9 cellular contexts compared by ENCODE assay signal in genomic region chr16:8572919-8573724, GRCh38. TPM values are rescaled to one million over a fixed set of nuclear protein-coding genes. Genes with fewer than 3 reads are reported as not detected.
DNase-seq lines count a peak whose midpoint lies in the region; ATAC-seq and TF ChIP-seq lines count a peak whose summit lies in the region.
"Had no signal": no experiment of that assay in that cellular context is flagged by ENCODE, and none has a peak within 500 bp of the region (broad histone marks: within the 10 kb centered on the region; RNA-seq: fewer than 3 reads in every experiment).

No MANE protein-coding gene starts in this region.

- H3K36me3 ChIP-seq in liver (ENCODE audit: control insufficient read depth in 4 of 4, insufficient read depth in 3 of 4, low read depth in 1 of 4, low read length in 3 of 4): no peaks in the 10 kb centered on the region

- ATAC-seq in GM21825 (IDR thresholded peaks at IDR 0.05; ENCODE audit: unreplicated experiment): no peak

- peaks cover 0 to 8% (median 1%) of the 10 kb centered on the region in 4 donors for H3K4me1 ChIP-seq in liver (ENCODE audit: control insufficient read depth in 4 of 4, insufficient read depth in 4 of 4, low read length in 3 of 4)

- TF ChIP-seq CTCF in liver (IDR thresholded peaks at IDR 0.05; ENCODE audit: low read depth, low read length, missing input control): peak; percentile 42

- WGBS in liver: 35% methylated on average over 7 of the region's 7 CpGs

- no peak overlapping the region for H3K9ac ChIP-seq in liver (ENCODE audit: low read depth in 1 of 2, low read length in 2 of 2)

- no peaks in the 10 kb centered on the region for H3K27me3 ChIP-seq in liver (ENCODE audit: control insufficient read depth in 4 of 4, insufficient read depth in 4 of 4, low read length in 3 of 4)

- H3K4me3 ChIP-seq in liver (ENCODE audit: low read depth in 1 of 3, low read length in 3 of 3): no peak overlapping the region

- no peak overlapping the region for H3K27ac ChIP-seq in liver (ENCODE audit: low read depth in 1 of 2, low read length in 2 of 2)

- no peaks in the 10 kb centered on the region for H3K9me3 ChIP-seq in liver (ENCODE audit: control insufficient read depth in 4 of 4, low read length in 3 of 4)

- peak; percentile 75 to 84 for TF ChIP-seq RAD21 in liver (IDR thresholded peaks at IDR 0.05)

- DNase-seq in NCI-H146 (lab: John Stamatoyannopoulos, UW) (peak; percentile 5), NCI-H146 treated with DMSO at 0.1 percent for 48 hours (lab: John Stamatoyannopoulos, UW; ENCODE audit: unreplicated experiment) (no peak), Kasumi-1 (lab: John Stamatoyannopoulos, UW) (peak; percentile 3 to 27), amniotic epithelial cell (ENCODE audit: low read depth) (peak; percentile 23), HK-2 (ENCODE audit: unreplicated experiment) (no peak), NK-92 (lab: John Stamatoyannopoulos, UW; ENCODE audit: unreplicated experiment) (no peak)

TF ChIP-seq in liver, 16 proteins besides CTCF, POLR2A, EP300 and RAD21:
- no peak for TF ChIP-seq MAX (IDR thresholded peaks at IDR 0.05)
- no peak for TF ChIP-seq EGR1 (IDR thresholded peaks at IDR 0.05; ENCODE audit: low read depth in 2 of 2)
- TF ChIP-seq YY1 (IDR thresholded peaks at IDR 0.05): no peak
- TF ChIP-seq RXRA (IDR thresholded peaks at IDR 0.05): no peak
- no peak for TF ChIP-seq FOXA1 (IDR thresholded peaks at IDR 0.05)
- no peak for TF ChIP-seq SP1 (IDR thresholded peaks at IDR 0.05)
- TF ChIP-seq JUND (IDR thresholded peaks at IDR 0.05): no peak
- TF ChIP-seq ATF3 (IDR thresholded peaks at IDR 0.05): peak; percentile 86

RNA-seq across cellular contexts. Expression of gene TMEM114, which starts 17.2 kb away (rescaled TPM):
- total RNA-seq in liver: not detected
- polyA plus RNA-seq in liver: not detected
- total RNA-seq: CD4-positive, CD25-positive, alpha-beta regulatory T cell had no signal
- polyA plus RNA-seq: CD4-positive, CD25-positive, alpha-beta regulatory T cell had no signal

RNA-seq across cellular contexts. Expression of gene METTL22, which starts 48.4 kb away (rescaled TPM):
- 10 to 100 TPM; 13.6 to 17.9 TPM for total RNA-seq in liver
- 10 to 100 TPM in 1 of 2 donors, 1 to 10 TPM in 1; 6.5 to 15.2 TPM for polyA plus RNA-seq in liver

Comparison
In these comparisons a context has a peak if more than half of its experiments do, and no peak if none do; other contexts are left out.
1. DNase-seq: peak in NCI-H146 (single experiment), Kasumi-1 (2 of 2) and amniotic epithelial cell (single experiment); none in NCI-H146 treated with DMSO at 0.1 percent for 48 hours (single experiment), HK-2 (single experiment) and NK-92 (single experiment).